Comparison of ENCODE assay signal across 8 cellular contexts in the genomic region with DNA sequence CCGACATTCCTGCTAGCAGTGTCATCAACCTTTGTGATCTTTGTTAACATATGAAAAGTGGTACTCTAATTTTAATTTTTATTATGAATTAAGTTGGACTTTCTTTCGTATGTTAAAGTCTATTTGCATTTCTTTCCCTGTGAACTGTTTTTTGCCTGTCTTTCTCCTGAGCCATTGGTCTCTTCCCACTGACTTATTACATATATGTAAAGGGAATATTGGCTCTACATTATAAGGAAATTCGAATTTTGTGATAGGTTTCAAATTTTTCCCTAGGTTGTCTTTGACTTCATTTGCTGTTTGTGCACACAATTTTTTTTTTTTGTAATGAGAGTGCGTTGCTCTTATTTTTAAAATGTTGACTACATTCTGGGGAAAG. TPM values are rescaled to one million over a fixed set of nuclear protein-coding genes. Genes with fewer than 3 reads are reported as not detected.
DNase-seq lines count a peak whose midpoint lies in the region; ATAC-seq and TF ChIP-seq lines count a peak whose summit lies in the region.

No MANE protein-coding gene starts in this region.

- TF ChIP-seq CTCF in left ventricle myocardium inferior (IDR thresholded peaks at IDR 0.05; ENCODE audit: borderline replicate concordance) (no peak), breast epithelium (IDR thresholded peaks at IDR 0.05) (no peak), omental fat pad (IDR thresholded peaks at IDR 0.05) (no peak), GM10266 (IDR thresholded peaks at IDR 0.05; ENCODE audit: control insufficient read depth, insufficient read depth, low read depth, missing control alignments) (no peak)

- DNase-seq in left ventricle myocardium inferior (no peak), Right ventricle myocardium inferior (ENCODE audit: missing footprints) (no peak), breast epithelium (ENCODE audit: low spot score in 2 of 2) (no peak), omental fat pad (ENCODE audit: low spot score) (no peak), GM10266 (ENCODE audit: extremely low spot score) (no peak)

- H3K36me3 ChIP-seq in left ventricle myocardium inferior = peaks cover 26% of the 10 kb centered on the region
- no peaks in the 10 kb centered on the region for H3K36me3 ChIP-seq in breast epithelium
- peaks cover 18% of the 10 kb centered on the region for H3K36me3 ChIP-seq in muscle layer of colon (ENCODE audit: insufficient read depth, low read length)

- peak overlapping the region; percentile 90 for H3K4me3 ChIP-seq in left ventricle myocardium inferior
- peak overlapping the region; percentile 69 to 95 (median 88) for H3K4me3 ChIP-seq in breast epithelium
- H3K4me3 ChIP-seq in muscle layer of colon (ENCODE audit: low read depth in 1 of 2, low read length in 2 of 2) = peak overlapping the region; percentile 58 to 67

- H3K4me1 ChIP-seq in left ventricle myocardium inferior = peaks cover 25% of the 10 kb centered on the region
- no peaks in the 10 kb centered on the region for H3K4me1 ChIP-seq in breast epithelium
- peaks cover 12% of the 10 kb centered on the region for H3K4me1 ChIP-seq in muscle layer of colon (ENCODE audit: insufficient read depth, low read length)

- ATAC-seq in Right ventricle myocardium inferior (no peak), HG03469 (IDR thresholded peaks at IDR 0.05; ENCODE audit: unreplicated experiment) (no peak), omental fat pad (ENCODE audit: low FRiP score) (no peak), GM21423 (IDR thresholded peaks at IDR 0.05; ENCODE audit: unreplicated experiment) (no peak)

- no peak for TF ChIP-seq POLR2A in breast epithelium (IDR thresholded peaks at IDR 0.05)

- H3K27me3 ChIP-seq in left ventricle myocardium inferior (ENCODE audit: low read depth) = peaks cover 16% of the 10 kb centered on the region
- no peaks in the 10 kb centered on the region for H3K27me3 ChIP-seq in breast epithelium
- H3K27me3 ChIP-seq in muscle layer of colon (ENCODE audit: control insufficient read depth in 1 of 2, insufficient read depth in 2 of 2, low read length in 2 of 2) = peaks cover 7 to 12% of the 10 kb centered on the region in 2 donors

- intact Hi-C loops in left ventricle myocardium inferior (cut with micrococcal nuclease) (no loop called here), Right ventricle myocardium inferior (cut with DNase I) (loop anchor here (2.0 kb wide), 1 partner anchor 47 kb away; a partner anchor contains a TSS), breast epithelium (cut with DNase I; ENCODE audit: low total_unique reads) (no loop called here)

- H3K9me3 ChIP-seq in left ventricle myocardium inferior (replicated peaks) (no peaks in the 10 kb centered on the region), breast epithelium (no peaks in the 10 kb centered on the region), muscle layer of colon (ENCODE audit: low read length) (no peaks in the 10 kb centered on the region)

- H3K27ac ChIP-seq in left ventricle myocardium inferior (replicated peaks) (peak overlapping the region; percentile 90), breast epithelium (peak overlapping the region; percentile 73 to 89), muscle layer of colon (ENCODE audit: low read depth, low read length) (peak overlapping the region; percentile 71)

- no peak overlapping the region for H3K9ac ChIP-seq in muscle layer of colon (ENCODE audit: low read length)

RNA-seq across cellular contexts. Expression of a gene that starts 0.4 kb away (rescaled TPM):
- total RNA-seq in left ventricle myocardium inferior = 34.5 TPM
- total RNA-seq in Right ventricle myocardium inferior = 36.7 TPM
- total RNA-seq in breast epithelium = 10 to 100 TPM; 53.1 to 82.5 (median 77.7) TPM
- 10 to 100 TPM; 45.7 to 66.4 (median 55.0) TPM for total RNA-seq in omental fat pad

RNA-seq across cellular contexts. Expression of a gene that starts 47.1 kb away (rescaled TPM):
- total RNA-seq in left ventricle myocardium inferior (21.8 TPM), Right ventricle myocardium inferior (19.3 TPM), breast epithelium (10 to 100 TPM; 48.5 to 52.8 (median 49.6) TPM), omental fat pad (10 to 100 TPM; 25.1 to 60.7 (median 39.0) TPM)

RNA-seq across cellular contexts. Expression of a gene that starts 55.2 kb away (rescaled TPM):
- total RNA-seq in left ventricle myocardium inferior = not detected
- not detected for total RNA-seq in Right ventricle myocardium inferior
- total RNA-seq in breast epithelium = not detected
- not detected for total RNA-seq in omental fat pad
